ENCODE assay signal across 9 cellular contexts in genomic region chr20:44993343-44993742, GRCh38. TPM values are rescaled to one million over a fixed set of nuclear protein-coding genes. Genes with fewer than 3 reads are reported as not detected.
DNase-seq lines count a peak whose midpoint lies in the region; ATAC-seq and TF ChIP-seq lines count a peak whose summit lies in the region.
"Had no signal": no experiment of that assay in that cellular context is flagged by ENCODE, and none has a peak within 500 bp of the region (broad histone marks: within the 10 kb centered on the region; RNA-seq: fewer than 3 reads in every experiment).

No MANE protein-coding gene starts in this region.

- peaks cover 4% of the 10 kb centered on the region for H3K4me1 Mint-ChIP-seq in endothelial cell (ENCODE audit: unreplicated experiment)

- no peak overlapping the region for H3K4me3 Mint-ChIP-seq in endothelial cell (ENCODE audit: unreplicated experiment)

- H3K27ac ChIP-seq in subcutaneous abdominal adipose tissue (ENCODE audit: low read depth, low read length) (peak overlapping the region; percentile 10), upper lobe of right lung (no peak overlapping the region)

- TF ChIP-seq CTCF in endothelial cell (IDR thresholded peaks at IDR 0.05; ENCODE audit: unreplicated experiment) = no peak
- TF ChIP-seq CTCF in upper lobe of right lung (IDR thresholded peaks at IDR 0.05) = no peak

- DNase-seq in left ventricle myocardium superior = no peak
- DNase-seq in left cardiac atrium = no peak
- DNase-seq in RPMI7951 (ENCODE audit: low read depth) = peak; percentile 44
- DNase-seq in endothelial cell (ENCODE audit: low spot score) = no peak
- DNase-seq in upper lobe of right lung = no peak
- DNase-seq: activated effector memory CD4-positive, alpha-beta T cell treated with anti-CD3 and anti-CD28 coated beads, Interleukin-2, amount 50 U/mL, for 16 hours had no signal

- intact Hi-C loops in left ventricle myocardium superior (cut with micrococcal nuclease) = loop anchor here (10.0 kb wide), 1 partner anchor 301 kb away; no protein-coding TSS in a partner anchor
- intact Hi-C loops in left cardiac atrium (cut with DNase I) = no loop called here
- intact Hi-C loops in upper lobe of right lung (cut with DNase I) = no loop called here

- ATAC-seq in left ventricle myocardium superior (peak; percentile 45), left cardiac atrium (no peak), HG02642 (IDR thresholded peaks at IDR 0.05; ENCODE audit: poor library complexity, unreplicated experiment) (no peak), HG03095 (IDR thresholded peaks at IDR 0.05; ENCODE audit: unreplicated experiment) (no peak), upper lobe of right lung (no peak)

- no peaks in the 10 kb centered on the region for H3K27me3 ChIP-seq in subcutaneous abdominal adipose tissue (ENCODE audit: control insufficient read depth in 5 of 5, insufficient read depth in 4 of 5, low read length in 5 of 5)
- no peaks in the 10 kb centered on the region for H3K27me3 ChIP-seq in upper lobe of right lung

- H3K9me3 ChIP-seq in subcutaneous abdominal adipose tissue (ENCODE audit: control insufficient read depth in 5 of 5, low read length in 5 of 5) (no peaks in the 10 kb centered on the region), upper lobe of right lung (no peaks in the 10 kb centered on the region)

- H3K36me3 ChIP-seq in subcutaneous abdominal adipose tissue (ENCODE audit: control insufficient read depth in 5 of 5, insufficient read depth in 5 of 5, low read length in 5 of 5) (peaks cover 11 to 31% (median 22%) of the 10 kb centered on the region in 5 donors), upper lobe of right lung (peaks cover 38% of the 10 kb centered on the region)

- peak overlapping the region; percentile 5 for H3K27ac Mint-ChIP-seq in endothelial cell (ENCODE audit: unreplicated experiment)

- H3K4me1 ChIP-seq in subcutaneous abdominal adipose tissue (ENCODE audit: control insufficient read depth in 5 of 5, insufficient read depth in 5 of 5, low read length in 5 of 5) = peaks cover 0 to 18% (median 11%) of the 10 kb centered on the region in 5 donors
- H3K4me1 ChIP-seq in upper lobe of right lung = peaks cover 25% of the 10 kb centered on the region

- H3K4me3 ChIP-seq in subcutaneous abdominal adipose tissue (ENCODE audit: low read depth in 1 of 5, low read length in 5 of 5) (no peak overlapping the region), upper lobe of right lung (no peak overlapping the region)

- no peak overlapping the region for H3K9ac ChIP-seq in subcutaneous abdominal adipose tissue (ENCODE audit: low read length in 5 of 5)

- no peaks in the 10 kb centered on the region for H3K9me3 Mint-ChIP-seq in endothelial cell (ENCODE audit: unreplicated experiment)

- peaks cover 31% of the 10 kb centered on the region for H3K36me3 Mint-ChIP-seq in endothelial cell (ENCODE audit: low read depth, unreplicated experiment)

- peaks cover 3% of the 10 kb centered on the region for H3K27me3 Mint-ChIP-seq in endothelial cell (ENCODE audit: unreplicated experiment)

RNA-seq across cellular contexts. Expression of gene STK4, which starts 27.0 kb away (rescaled TPM):
- total RNA-seq in left ventricle myocardium superior (9.3 TPM), left cardiac atrium (10 to 100 TPM; 16.0 to 16.4 TPM), endothelial cell (ENCODE audit: unreplicated experiment) (34.1 TPM), upper lobe of right lung (52.6 TPM)
- total RNA-seq in RPMI7951 (2014; rRNA removed; shearing (Covaris generic)) = 26.2 and 26.7 TPM in 2 replicates

RNA-seq across cellular contexts. Expression of gene TOMM34, which starts 33.1 kb away (rescaled TPM):
- total RNA-seq in left ventricle myocardium superior (9.6 TPM), left cardiac atrium (10 to 100 TPM; 10.5 to 10.9 TPM), endothelial cell (ENCODE audit: unreplicated experiment) (46.2 TPM), upper lobe of right lung (16.0 TPM)
- total RNA-seq in RPMI7951 (2014; rRNA removed; shearing (Covaris generic)) = 68.0 and 90.6 TPM in 2 replicates
